9 cellular contexts compared by ENCODE assay signal in the genomic region with DNA sequence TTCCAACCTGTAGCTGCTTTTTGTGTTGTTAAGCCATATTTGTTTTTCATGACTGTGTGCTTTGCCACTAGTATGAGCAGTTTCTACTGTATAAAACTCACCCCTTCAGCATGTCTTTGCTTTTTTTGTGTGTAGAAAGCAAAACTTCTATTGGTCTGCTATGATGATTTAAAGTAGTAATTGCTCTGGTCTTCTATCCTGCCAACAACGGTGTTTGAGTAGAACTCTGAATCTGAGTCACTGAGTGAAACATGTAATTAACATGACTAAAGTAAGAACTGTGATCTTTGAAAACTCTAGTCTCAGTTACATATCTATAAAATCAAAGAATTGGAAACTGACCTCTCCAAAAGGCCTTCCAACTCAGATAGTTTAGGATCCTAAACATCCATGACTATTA.
A peak's percentile ranks its signal among the peaks of the same experiment; 100 is the strongest.
DNase-seq lines count a peak whose midpoint lies in the region; ATAC-seq and TF ChIP-seq lines count a peak whose summit lies in the region.
"Had no signal": no experiment of that assay in that cellular context is flagged by ENCODE, and none has a peak within 500 bp of the region (broad histone marks: within the 10 kb centered on the region; RNA-seq: fewer than 3 reads in every experiment).

No MANE protein-coding gene starts in this region.

- no peak for TF ChIP-seq CTCF in testis (IDR thresholded peaks at IDR 0.05)

- ATAC-seq in GM19372 (IDR thresholded peaks at IDR 0.05; ENCODE audit: low read depth, unreplicated experiment) (peak; percentile 36), HG03442 (IDR thresholded peaks at IDR 0.05; ENCODE audit: unreplicated experiment) (peak; percentile 71), T-helper 17 cell (no peak)

- H3K4me3 Mint-ChIP-seq in T-helper 17 cell, result no peak overlapping the region

- H3K27me3 Mint-ChIP-seq in T-helper 17 cell, result no peaks in the 10 kb centered on the region

- WGBS in testis, 2 donors, result 72 to 75% methylated on average over 1 of the region's 1 CpG

- H3K9me3 ChIP-seq in HAP-1 (no peaks in the 10 kb centered on the region), testis (no peaks in the 10 kb centered on the region), T-helper 17 cell (ENCODE audit: control insufficient read depth, low read length, poor library complexity, severe bottlenecking) (no peaks in the 10 kb centered on the region)

- intact Hi-C loops in testis (cut with DNase I; ENCODE audit: low total_unique reads), result no loop called here

- no peak for TF ChIP-seq POLR2A in testis (IDR thresholded peaks at IDR 0.05)

- no peaks in the 10 kb centered on the region for H3K27me3 ChIP-seq in HAP-1 (ENCODE audit: low read depth)
- H3K27me3 ChIP-seq in testis, result no peaks in the 10 kb centered on the region

- DNase-seq in Daoy (ENCODE audit: low read depth) (peak; percentile 13), fibroblast of peridontal ligament (ENCODE audit: extremely low read depth) (peak; percentile 46), HAP-1 (ENCODE audit: low spot score in 2 of 2) (no peak), testis (no peak), T-helper 17 cell (no peak)
- no peak for DNase-seq in activated effector memory CD4-positive, alpha-beta T cell treated with Interleukin-2 at 50 U/mL for 16 hours
- DNase-seq: amygdala had no signal

- no peaks in the 10 kb centered on the region for H3K36me3 Mint-ChIP-seq in T-helper 17 cell (ENCODE audit: low read depth)

- H3K4me1 Mint-ChIP-seq in T-helper 17 cell, result no peaks in the 10 kb centered on the region

- no peak overlapping the region for H3K27ac ChIP-seq in testis

- H3K27ac Mint-ChIP-seq in T-helper 17 cell, result no peak overlapping the region

- H3K4me1 ChIP-seq in HAP-1, result no peaks in the 10 kb centered on the region
- H3K4me1 ChIP-seq in testis, result no peaks in the 10 kb centered on the region

- H3K36me3 ChIP-seq in HAP-1 (replicated peaks) (no peaks in the 10 kb centered on the region), testis (ENCODE audit: low read depth, missing control alignments) (peaks cover 3% of the 10 kb centered on the region)

- no peak overlapping the region for H3K4me3 ChIP-seq in HAP-1
- no peak overlapping the region for H3K4me3 ChIP-seq in testis

- in situ Hi-C loops in HAP-1 (cut with MboI; ENCODE audit: low sequenced_read_pairs), result no loop called here

Comparison
In these comparisons a context has a peak if more than half of its experiments do, and no peak if none do; other contexts are left out.
1. DNase-seq: peak in Daoy (single experiment) and fibroblast of peridontal ligament (single experiment); none in HAP-1 (0 of 2), testis (single experiment), activated effector memory CD4-positive, alpha-beta T cell treated with Interleukin-2 at 50 U/mL for 16 hours (single experiment) and T-helper 17 cell (0 of 3).